In the genomic region with DNA sequence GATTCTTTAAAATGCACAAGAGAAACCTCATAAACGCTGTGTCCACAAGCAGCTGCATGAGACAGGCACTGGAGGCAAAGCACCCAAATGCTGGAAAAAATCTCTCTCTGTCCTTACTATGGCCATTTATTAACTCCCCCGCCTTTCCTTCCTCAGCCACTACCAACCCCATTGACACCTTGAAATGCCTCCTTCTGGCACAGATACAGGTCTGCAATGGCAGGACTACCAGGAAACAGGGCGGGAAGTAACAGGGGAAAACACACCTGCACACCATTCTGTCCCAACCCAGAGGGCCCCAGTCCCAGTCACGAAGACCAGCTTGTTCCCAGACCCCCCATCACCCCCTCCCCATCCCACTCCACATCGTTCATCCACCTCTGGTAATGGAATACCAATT, we compare ENCODE assay signal across 27 cellular contexts.
"Had no signal": no experiment of that assay in that cellular context is flagged by ENCODE, and none has a peak within 500 bp of the region (broad histone marks: within the 10 kb centered on the region; RNA-seq: fewer than 3 reads in every experiment).

No MANE protein-coding gene starts in this region.

- H3K9me3 Mint-ChIP-seq: mesothelial cell of epicardium; naive B cell; natural killer cell; stimulated activated naive B cell treated with anti-CD40 and anti-IgM and Interleukin-4, amounts not matched to agents 10 μg/mL and 1 μg/mL and 100 μg/mL, for 72 hours had no signal

- H3K4me1 ChIP-seq: left ventricle myocardium inferior, prostate gland, testis, thyroid gland, transverse colon, upper lobe of left lung, vagina had no signal

- H3K4me3 ChIP-seq: left ventricle myocardium inferior, lung, ovary, prostate gland, skin epidermis, stomach, testis, thyroid gland, transverse colon, upper lobe of left lung, vagina had no signal

- H3K27ac ChIP-seq: left ventricle myocardium inferior, ovary, prostate gland, skin epidermis, stomach, testis, thyroid gland, transverse colon, upper lobe of left lung, vagina had no signal

- H3K4me3 Mint-ChIP-seq: mesothelial cell of epicardium; naive B cell; natural killer cell; nephron progenitor cell; stimulated activated naive B cell treated with anti-CD40 and anti-IgM and Interleukin-4, amounts not matched to agents 10 μg/mL and 1 μg/mL and 100 μg/mL, for 72 hours had no signal

- H3K9me3 ChIP-seq: left ventricle myocardium inferior, ovary, prostate gland, stomach, testis, thyroid gland, transverse colon, upper lobe of left lung, vagina had no signal

- H3K27me3 ChIP-seq: ovary, stomach, testis, thyroid gland, transverse colon, upper lobe of left lung, vagina had no signal

- H3K27ac Mint-ChIP-seq: mesothelial cell of epicardium; natural killer cell; stimulated activated naive B cell treated with anti-CD40 and anti-IgM and Interleukin-4, amounts not matched to agents 10 μg/mL and 1 μg/mL and 100 μg/mL, for 72 hours had no signal

- H3K4me1 Mint-ChIP-seq: naive B cell; natural killer cell; stimulated activated naive B cell treated with anti-CD40 and anti-IgM and Interleukin-4, amounts not matched to agents 10 μg/mL and 1 μg/mL and 100 μg/mL, for 72 hours had no signal

- DNase-seq: islet precursor cell; left ventricle myocardium inferior; mesendoderm; naive B cell; natural killer cell; nephron progenitor cell; ovary; posterior cingulate gyrus; retina; right cardiac atrium; stimulated activated CD4-positive, alpha-beta T cell treated with anti-CD3 and anti-CD28 coated beads, Interleukin-12 subunit alpha, Interleukin-12 subunit beta, amount 100 ng/mL, for 4 hours; stimulated activated CD4-positive, alpha-beta T cell treated with anti-CD3 and anti-CD28 coated beads, Interleukin-15, amount 100 ng/mL, for 24 hours; stimulated activated CD4-positive, alpha-beta T cell treated with anti-CD3 and anti-CD28 coated beads, Interleukin-2, amount 100 ng/mL, for 24 hours; stimulated activated CD4-positive, alpha-beta T cell treated with anti-CD3 and anti-CD28 coated beads, Interleukin-4, amount 100 ng/mL, for 1 hour; stimulated activated naive B cell treated with anti-CD40 and anti-IgM and Interleukin-4, amounts not matched to agents 10 μg/mL and 1 μg/mL and 100 μg/mL, for 72 hours; stimulated activated naive CD8-positive, alpha-beta T cell treated with anti-CD3 and anti-CD28 coated beads, Interleukin-15, Interleukin-2, amounts not matched to agents 100 U/mL and 50 U/mL, for 24 hours; stomach; testis; thyroid gland; transverse colon; upper lobe of left lung had no signal

- ATAC-seq: natural killer cell; right cardiac atrium; sciatic nerve; stimulated activated naive B cell treated with anti-CD40 and anti-IgM and Interleukin-4, amounts not matched to agents 10 μg/mL and 1 μg/mL and 100 μg/mL, for 72 hours; stimulated activated naive CD8-positive, alpha-beta T cell treated with anti-CD3 and anti-CD28 coated beads, Interleukin-15, Interleukin-2, amounts not matched to agents 100 U/mL and 50 U/mL, for 24 hours had no signal

- H3K27me3 Mint-ChIP-seq: naive B cell; stimulated activated naive B cell treated with anti-CD40 and anti-IgM and Interleukin-4, amounts not matched to agents 10 μg/mL and 1 μg/mL and 100 μg/mL, for 72 hours had no signal

- H3K36me3 Mint-ChIP-seq: naive B cell; natural killer cell; stimulated activated naive B cell treated with anti-CD40 and anti-IgM and Interleukin-4, amounts not matched to agents 10 μg/mL and 1 μg/mL and 100 μg/mL, for 72 hours had no signal

- H3K36me3 ChIP-seq: left ventricle myocardium inferior, ovary, prostate gland, stomach, thyroid gland, transverse colon, upper lobe of left lung, vagina had no signal
